19 cellular contexts compared by ENCODE assay signal in genomic region chr1:247407978-247408560, GRCh38. TPM values are rescaled to one million over a fixed set of nuclear protein-coding genes. Genes with fewer than 3 reads are reported as not detected.
DNase-seq lines count a peak whose midpoint lies in the region; ATAC-seq and TF ChIP-seq lines count a peak whose summit lies in the region.
"Had no signal": no experiment of that assay in that cellular context is flagged by ENCODE, and none has a peak within 500 bp of the region (broad histone marks: within the 10 kb centered on the region; RNA-seq: fewer than 3 reads in every experiment).

No MANE protein-coding gene starts in this region.

- H3K4me3 Mint-ChIP-seq in CD4-positive, alpha-beta T cell, result peak overlapping the region; percentile 84
- H3K4me3 Mint-ChIP-seq in nephron progenitor cell, result no peak overlapping the region

- no peak for ATAC-seq in CD4-positive, alpha-beta T cell (ENCODE audit: poor library complexity)

- H3K4me1 Mint-ChIP-seq in CD4-positive, alpha-beta T cell (ENCODE audit: low read depth), result peaks cover 40% of the 10 kb centered on the region
- no peaks in the 10 kb centered on the region for H3K4me1 Mint-ChIP-seq in nephron progenitor cell

- intact Hi-C loops in CD4-positive, alpha-beta T cell (cut with DNase I, micrococcal nuclease), result loop anchor here in 1 of 2 experiments (2.0 kb wide), 1 partner anchor 17 kb away; no protein-coding TSS in a partner anchor

- no peaks in the 10 kb centered on the region for H3K36me3 ChIP-seq in BLaER1
- no peaks in the 10 kb centered on the region for H3K36me3 ChIP-seq in effector memory CD4-positive, alpha-beta T cell (ENCODE audit: control insufficient read depth, insufficient read depth, low read length)
- H3K36me3 ChIP-seq: prostate gland, thoracic aorta had no signal

- peak overlapping the region; percentile 81 for H3K27ac Mint-ChIP-seq in CD4-positive, alpha-beta T cell
- no peak overlapping the region for H3K27ac Mint-ChIP-seq in nephron progenitor cell

- TF ChIP-seq CTCF in CD4-positive, alpha-beta T cell (IDR thresholded peaks at IDR 0.05), result no peak
- no peak for TF ChIP-seq CTCF in nephron progenitor cell (IDR thresholded peaks at IDR 0.05)

- POLR2A ChIA-PET in CD4-positive, alpha-beta T cell (lab: Charles Lee), result interaction anchor here (0.7 to 1.0 kb wide), 2 partner anchors 8 to 18 kb away, joined by 3 read pairs; partner anchors contain the start of gene NLRP3

- CTCF ChIA-PET in CD4-positive, alpha-beta T cell (lab: Charles Lee), result no interaction called here

- no peaks in the 10 kb centered on the region for H3K27me3 Mint-ChIP-seq in CD4-positive, alpha-beta T cell
- H3K27me3 Mint-ChIP-seq in nephron progenitor cell (ENCODE audit: low read depth, poor library complexity), result no peaks in the 10 kb centered on the region

- H3K36me3 Mint-ChIP-seq in CD4-positive, alpha-beta T cell (ENCODE audit: low read depth), result no peaks in the 10 kb centered on the region
- no peaks in the 10 kb centered on the region for H3K36me3 Mint-ChIP-seq in nephron progenitor cell (ENCODE audit: low read depth)

- H3K27me3 ChIP-seq in BLaER1, result no peaks in the 10 kb centered on the region
- H3K27me3 ChIP-seq in CD4-positive, alpha-beta T cell (ENCODE audit: control insufficient read depth, insufficient read depth, low read length), result no peaks in the 10 kb centered on the region
- no peaks in the 10 kb centered on the region for H3K27me3 ChIP-seq in effector memory CD4-positive, alpha-beta T cell (replicated peaks; ENCODE audit: control insufficient read depth, insufficient read depth, low read length, poor library complexity, severe bottlenecking)

- H3K27ac ChIP-seq in BLaER1, result no peak overlapping the region
- peak overlapping the region; percentile 62 for H3K27ac ChIP-seq in CD4-positive, alpha-beta T cell (ENCODE audit: low read depth, low read length)
- peak overlapping the region; percentile 58 for H3K27ac ChIP-seq in effector memory CD4-positive, alpha-beta T cell (ENCODE audit: insufficient read depth, low read length, poor library complexity, severe bottlenecking)
- H3K27ac ChIP-seq: prostate gland had no signal

- no peak overlapping the region for H3K4me3 ChIP-seq in BLaER1
- peak overlapping the region; percentile 48 for H3K4me3 ChIP-seq in effector memory CD4-positive, alpha-beta T cell (ENCODE audit: insufficient read depth, low read depth, low read length, poor library complexity, severe bottlenecking)
- H3K4me3 ChIP-seq: prostate gland, thoracic aorta had no signal

- no peaks in the 10 kb centered on the region for H4K20me1 ChIP-seq in BLaER1

- no peaks in the 10 kb centered on the region for H3K9me3 ChIP-seq in BLaER1
- H3K9me3 ChIP-seq in CD4-positive, alpha-beta T cell (ENCODE audit: control insufficient read depth, low read length), result no peaks in the 10 kb centered on the region
- no peaks in the 10 kb centered on the region for H3K9me3 ChIP-seq in effector memory CD4-positive, alpha-beta T cell (ENCODE audit: control insufficient read depth, low read length)
- H3K9me3 ChIP-seq: prostate gland, thoracic aorta had no signal

- no peak for DNase-seq in CD4-positive, alpha-beta T cell
- DNase-seq in SIG-M5 treated with dmso at 0.1 percent for 504 hours (lab: John Stamatoyannopoulos, UW; ENCODE audit: unreplicated experiment) (peak; percentile 85), NCI-H1436 (lab: John Stamatoyannopoulos, UW) (no peak), nephron progenitor cell (no peak), NAMALWA (ENCODE audit: low spot score) (no peak), RKO (ENCODE audit: low spot score) (no peak)
- no peak for DNase-seq in effector memory CD4-positive, alpha-beta T cell
- DNase-seq: aorta, EL, HCEC 1CT, islet precursor cell, NCI-H1694 treated with DMSO at 0.1 percent for 48 hours, NCI-H526 treated with DMSO at 0.1 percent for 48 hours, SHP77 had no signal

- peaks cover 52% of the 10 kb centered on the region for H3K4me1 ChIP-seq in BLaER1
- H3K4me1 ChIP-seq in effector memory CD4-positive, alpha-beta T cell (ENCODE audit: control insufficient read depth, insufficient read depth, low read length, poor library complexity, severe bottlenecking), result peaks cover 11% of the 10 kb centered on the region
- H3K4me1 ChIP-seq: prostate gland had no signal

- H3K9me3 Mint-ChIP-seq in CD4-positive, alpha-beta T cell, result no peaks in the 10 kb centered on the region
- H3K9me3 Mint-ChIP-seq in nephron progenitor cell, result no peaks in the 10 kb centered on the region

- peak overlapping the region; percentile 57 for H3K4me2 ChIP-seq in BLaER1

- no peak overlapping the region for H3K9ac ChIP-seq in BLaER1

RNA-seq across cellular contexts. Expression of gene NLRP3, which starts 7.9 kb away (rescaled TPM):
- 1 to 10 TPM; 7.8 to 8.5 TPM for total RNA-seq in CD4-positive, alpha-beta T cell

RNA-seq across cellular contexts. Expression of gene OR2B11, which starts 49.8 kb away (rescaled TPM):
- total RNA-seq in CD4-positive, alpha-beta T cell, result not detected
- total RNA-seq: aorta, epithelial cell of proximal tubule, glomerular endothelial cell, prostate gland, thoracic aorta had no signal
